In the genomic region with DNA sequence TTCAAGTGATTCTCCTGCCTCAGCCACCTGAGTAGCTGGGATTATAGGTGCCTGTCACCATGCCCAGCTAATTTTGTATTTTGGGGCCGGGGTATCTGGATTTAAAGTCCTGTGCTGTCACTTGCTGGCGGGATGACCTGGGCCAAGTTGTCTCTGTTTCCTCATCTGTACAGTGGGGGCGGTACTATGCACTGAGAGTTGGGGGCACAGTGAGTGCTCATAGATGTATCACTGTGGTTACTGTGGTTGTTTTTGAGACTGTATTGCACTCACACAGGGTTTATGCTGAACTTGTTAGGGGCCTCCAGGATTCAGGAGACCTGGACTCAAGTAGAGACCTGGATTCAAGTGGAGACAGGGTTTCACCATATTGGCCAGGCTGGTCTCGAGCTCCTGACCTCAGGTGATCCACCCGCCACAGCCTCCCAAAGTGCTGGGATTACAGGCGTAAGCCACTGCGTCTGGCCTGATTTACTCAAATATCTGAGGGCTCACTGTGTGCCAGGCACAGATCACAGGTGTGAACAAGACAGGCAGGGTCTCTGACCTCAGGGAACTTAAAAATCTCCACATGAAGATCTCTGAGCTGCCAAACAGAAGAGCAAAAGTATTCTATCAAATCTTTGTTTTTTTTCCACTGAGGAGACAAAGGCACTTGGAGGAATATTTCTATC, we compare ENCODE assay signal across 8 cellular contexts.
DNase-seq lines count a peak whose midpoint lies in the region; ATAC-seq and TF ChIP-seq lines count a peak whose summit lies in the region.
"Not testable (repeated sequence)": the region's sequence is repeated elsewhere in the genome, so short reads cannot be mapped to it uniquely, and the experiment has no call there.

No MANE protein-coding gene starts in this region.

- CTCF ChIA-PET in IMR-90 (lab: Yijun Ruan, JAX) = interaction anchor here (1.5 kb wide), 1 partner anchor 16 kb away, joined by 3 read pairs; no protein-coding TSS in a partner anchor

- dilution Hi-C loops in IMR-90 (cut with HindIII; ENCODE audit: low sequenced_read_pairs, unreplicated experiment) = not testable (repeated sequence)

- H2BK5ac ChIP-seq in IMR-90 (ENCODE audit: low read depth, low read length, poor library complexity, severe bottlenecking) = peak overlapping the region; percentile 35

- TF ChIP-seq CTCF in AG10803 (conservative IDR thresholded peaks at IDR 0.05; ENCODE audit: low read length); IMR-90 (conservative IDR thresholded peaks at IDR 0.05; ENCODE audit: low read depth, low read length); WERI-Rb-1 (IDR thresholded peaks at IDR 0.05; ENCODE audit: low read depth, low read length); chondrocyte (IDR thresholded peaks at IDR 0.05); left lung (IDR thresholded peaks at IDR 0.05): not testable (repeated sequence)

- not testable (repeated sequence) for H3K23ac ChIP-seq in IMR-90 (ENCODE audit: low read depth, low read length)

- peaks cover 69 to 98% of the 10 kb centered on the region in 2 experiments for H3K79me1 ChIP-seq in IMR-90 (ENCODE audit: low read depth in 1 of 2, low read length in 2 of 2)

- POLR2A ChIA-PET in IMR-90 (lab: Charles Lee; ENCODE audit: unreplicated experiment) = not testable (repeated sequence)

- not testable (repeated sequence) for H3K4me3 ChIP-seq in AG10803 (ENCODE audit: low read length); IMR-90 (ENCODE audit: insufficient read depth, low read depth, low read length); WERI-Rb-1 (ENCODE audit: low read depth, low read length); left lung

- peaks cover 20% of the 10 kb centered on the region for H4K20me1 ChIP-seq in IMR-90 (ENCODE audit: insufficient read depth, low read length)

- H3K56ac ChIP-seq in IMR-90 (ENCODE audit: extremely low read depth, insufficient read depth, low read length) = not testable (repeated sequence)

- intact Hi-C loops in IMR-90 (cut with micrococcal nuclease) = loop anchor here (5.0 kb wide), 1 partner anchor 41 kb away; no protein-coding TSS in a partner anchor
- intact Hi-C loops in left lung (cut with DNase I) = not testable (repeated sequence)

- H2BK120ac ChIP-seq in IMR-90 (ENCODE audit: low read depth, low read length) = not testable (repeated sequence)

- not testable (repeated sequence) for H3K27me3 Mint-ChIP-seq in chondrocyte (ENCODE audit: low read depth)

- ATAC-seq in GM19438 (IDR thresholded peaks at IDR 0.05; ENCODE audit: low read depth, unreplicated experiment) = peak; percentile 71
- peak; percentile 55 for ATAC-seq in HG02798 (IDR thresholded peaks at IDR 0.05; ENCODE audit: poor library complexity, unreplicated experiment)
- not testable (repeated sequence) for ATAC-seq in IMR-90 (ENCODE audit: low read depth); left lung

- H2AK5ac ChIP-seq in IMR-90 (ENCODE audit: low read depth, low read length) = peak overlapping the region; percentile 10; the same call in 1 of the 2 replicates

- in situ Hi-C loops in IMR-90 (cut with MboI; ENCODE audit: low sequenced_read_pairs) = not testable (repeated sequence)

- not testable (repeated sequence) for H3K4me2 ChIP-seq in IMR-90 (ENCODE audit: low read depth, low read length)

- peaks cover 51% of the 10 kb centered on the region for H3K4me1 ChIP-seq in IMR-90 (ENCODE audit: control insufficient read depth, insufficient read depth, low read length)
- H3K4me1 ChIP-seq in left lung = peaks cover 23 to 70% of the 10 kb centered on the region in 2 donors

- not testable (repeated sequence) for H3K9me3 Mint-ChIP-seq in chondrocyte (ENCODE audit: low read depth)

- not testable (repeated sequence) for BruUV-seq in IMR-90 (replicated peaks; lab: Mats Ljungman, UMichigan)

- H3K9ac ChIP-seq in IMR-90 (ENCODE audit: low read depth, low read length) = not testable (repeated sequence)

- peak overlapping the region; percentile 27 for H3K27ac Mint-ChIP-seq in chondrocyte (ENCODE audit: unreplicated experiment)

- H3K27ac ChIP-seq in IMR-90 (ENCODE audit: insufficient read depth, low read length) = peak overlapping the region; percentile 60; the same call in 1 of the 2 replicates
- H3K27ac ChIP-seq in WERI-Rb-1 = peak overlapping the region; percentile 33
- H3K27ac ChIP-seq in left lung = peak overlapping the region; percentile 52 to 83

- not testable (repeated sequence) for H3K4ac ChIP-seq in IMR-90 (ENCODE audit: low read depth, low read length)

- WGBS in IMR-90 (ENCODE audit: extremely low coverage in 2 of 2, insufficient read length in 1 of 2), 2 experiments = 88% methylated on average over 6 of the region's 7 CpGs; no CpG with 5 or more reads in 1 of the 2 experiments

- TF ChIP-seq RAD21 in IMR-90 (IDR thresholded peaks at IDR 0.05; ENCODE audit: low read length) = not testable (repeated sequence)

- not testable (repeated sequence) for TF ChIP-seq POLR2A in IMR-90 (IDR thresholded peaks at IDR 0.05; ENCODE audit: low read depth, low read length)

- not testable (repeated sequence) for H3K27me3 ChIP-seq in IMR-90 (ENCODE audit: control insufficient read depth, insufficient read depth, low read length); WERI-Rb-1 (ENCODE audit: insufficient read depth, low read depth, severe bottlenecking); left lung

- 0 out of 2 replicates have a peak overlapping the region, but pooled peaks have one; percentile 26 for H4K5ac ChIP-seq in IMR-90 (ENCODE audit: low read depth, low read length)

- not testable (repeated sequence) for H3K4me3 Mint-ChIP-seq in chondrocyte (ENCODE audit: unreplicated experiment)

- H3K9me3 ChIP-seq in IMR-90 (ENCODE audit: control insufficient read depth, insufficient read depth, low read length); WERI-Rb-1 (ENCODE audit: severe bottlenecking); left lung: not testable (repeated sequence)

- H3K14ac ChIP-seq in IMR-90 (replicated peaks; ENCODE audit: low read depth, low read length) = not testable (repeated sequence)

- H3K4me1 Mint-ChIP-seq in chondrocyte (ENCODE audit: low read depth) = peaks cover 57% of the 10 kb centered on the region

- H2BK20ac ChIP-seq in IMR-90 (ENCODE audit: low read depth, low read length) = not testable (repeated sequence)

- H4K8ac ChIP-seq in IMR-90 (ENCODE audit: low read depth in 2 of 2, low read length in 2 of 2) = peak overlapping the region; percentile 24 to 46; a peak in 2 of 4 replicates

- H3K36me3 ChIP-seq in IMR-90 (ENCODE audit: control insufficient read depth, insufficient read depth, low read length) (peaks cover 31% of the 10 kb centered on the region), WERI-Rb-1 (peaks cover 50% of the 10 kb centered on the region)
- H3K36me3 ChIP-seq in left lung = not testable (repeated sequence)

- H2AFZ ChIP-seq in IMR-90 (replicated peaks; ENCODE audit: low read length, poor library complexity) = not testable (repeated sequence)

- not testable (repeated sequence) for H2AK9ac ChIP-seq in IMR-90 (replicated peaks; ENCODE audit: low read depth, low read length, poor library complexity)

- H4K91ac ChIP-seq in IMR-90 (ENCODE audit: insufficient read depth, low read depth, low read length) = peak overlapping the region; percentile 47; the same call in 1 of the 2 replicates

- H3K18ac ChIP-seq in IMR-90 (ENCODE audit: low read depth, low read length) = not testable (repeated sequence)

- H3K9me1 ChIP-seq in IMR-90 (ENCODE audit: insufficient read depth, low read length) = peaks cover 54% of the 10 kb centered on the region

- H2BK15ac ChIP-seq in IMR-90 (ENCODE audit: low read depth, low read length) = not testable (repeated sequence)

- DNase-seq in AG10803 (ENCODE audit: low read depth) = peak; percentile 30
- DNase-seq in IMR-90 = peak; percentile 80
- peak; percentile 67 for DNase-seq in WERI-Rb-1
- DNase-seq in chondrocyte (ENCODE audit: low spot score) = peak; percentile 32
- DNase-seq in left lung = not testable (repeated sequence)
- DNase-seq in stimulated activated CD4-positive, alpha-beta T cell treated with anti-CD3 and anti-CD28 coated beads, Interleukin-1b, Interleukin-23, amount 100 ng/mL, for 48 hours = peak; percentile 16

- H3K36me3 Mint-ChIP-seq in chondrocyte (ENCODE audit: low read depth) = not testable (repeated sequence)
